In genomic region chr19:4868286-4868834, GRCh38 we compare ENCODE assay signal across 10 cellular contexts. TPM values are rescaled to one million over a fixed set of nuclear protein-coding genes. Genes with fewer than 3 reads are reported as not detected.
DNase-seq lines count a peak whose midpoint lies in the region; ATAC-seq, FAIRE-seq and TF ChIP-seq lines count a peak whose summit lies in the region.
"Had no signal": no experiment of that assay in that cellular context is flagged by ENCODE, and none has a peak within 500 bp of the region (broad histone marks: within the 10 kb centered on the region; RNA-seq: fewer than 3 reads in every experiment).

No MANE protein-coding gene starts in this region.

- peak overlapping the region; percentile 94 for H3K9ac ChIP-seq in HCT116 (ENCODE audit: low read length)
- no peak overlapping the region for H3K9ac ChIP-seq in astrocyte (ENCODE audit: low read length)

- CTCF ChIA-PET in HCT116 (lab: Charles Lee): interaction anchor here (1.0 to 8.1 kb wide), 2 partner anchors 44 to 163 kb away, joined by 4 to 32 read pairs; no protein-coding TSS in a partner anchor
- CTCF ChIA-PET in naive thymus-derived CD4-positive, alpha-beta T cell (lab: Charles Lee): interaction anchor here (0.6 to 2.4 kb wide), 7 partner anchors 41 to 996 kb away, joined by 3 to 10 read pairs (median 4); no protein-coding TSS in a partner anchor

- H3K36me3 ChIP-seq in HCT116 (ENCODE audit: control insufficient read depth in 1 of 2, insufficient read depth in 2 of 2, low read length in 2 of 2) (peaks cover 0 to 9% of the 10 kb centered on the region in 2 experiments; a peak in 2 of 4 replicates), astrocyte (ENCODE audit: insufficient read depth, low read length) (no peaks in the 10 kb centered on the region)
- H3K36me3 ChIP-seq in naive thymus-derived CD4-positive, alpha-beta T cell (ENCODE audit: control insufficient read depth in 2 of 3, insufficient read depth in 3 of 3, low read length in 3 of 3): no peaks in the 10 kb centered on the region

- POLR2A ChIA-PET in HCT116 (lab: Charles Lee): interaction anchor here (1.3 to 5.7 kb wide), 7 partner anchors 13 to 101 kb away, joined by 3 to 54 read pairs (median 5); partner anchors contain the start of gene KDM4B
- POLR2A ChIA-PET in naive thymus-derived CD4-positive, alpha-beta T cell (lab: Charles Lee): interaction anchor here (1.0 to 3.1 kb wide), 4 partner anchors 44 to 100 kb away, joined by 5 to 14 read pairs (median 6); partner anchors contain the start of gene KDM4B

- H3K9me3 Mint-ChIP-seq in astrocyte (ENCODE audit: unreplicated experiment): no peaks in the 10 kb centered on the region
- no peaks in the 10 kb centered on the region for H3K9me3 Mint-ChIP-seq in naive thymus-derived CD4-positive, alpha-beta T cell

- RAD21 ChIA-PET in HCT116 (lab: Charles Lee; ENCODE audit: low non-redundant PET in 1 of 2, low total read pairs in 2 of 2, uncharacterized antibody in 2 of 2, unreplicated experiment in 2 of 2): interaction anchor here (1.4 to 1.8 kb wide), 2 partner anchors 44 to 163 kb away, joined by 4 to 5 read pairs; no protein-coding TSS in a partner anchor

- no peaks in the 10 kb centered on the region for H3K27me3 ChIP-seq in HCT116 (ENCODE audit: insufficient read depth, low read length)
- no peaks in the 10 kb centered on the region for H3K27me3 ChIP-seq in astrocyte (ENCODE audit: insufficient read depth, low read length)
- no peaks in the 10 kb centered on the region for H3K27me3 ChIP-seq in naive thymus-derived CD4-positive, alpha-beta T cell (ENCODE audit: control insufficient read depth in 2 of 2, insufficient read depth in 2 of 2, low read length in 2 of 2)

- no peaks in the 10 kb centered on the region for H3K9me2 ChIP-seq in HCT116 (ENCODE audit: insufficient read depth)

- H3K79me2 ChIP-seq in HCT116 (ENCODE audit: insufficient read depth, low read length): peaks cover 40% of the 10 kb centered on the region
- peaks cover 40% of the 10 kb centered on the region for H3K79me2 ChIP-seq in astrocyte (ENCODE audit: insufficient read depth, low read length)

- H3K4me2 ChIP-seq in HCT116 (ENCODE audit: low read length): peak overlapping the region; percentile 85
- H3K4me2 ChIP-seq in astrocyte (ENCODE audit: low read length): peak overlapping the region; percentile 97

- H3K4me1 ChIP-seq in HCT116 (ENCODE audit: control insufficient read depth in 1 of 2, insufficient read depth in 2 of 2, low read length in 2 of 2) (peaks cover 49 to 79% of the 10 kb centered on the region in 2 experiments), astrocyte (ENCODE audit: insufficient read depth, low read length) (peaks cover 17% of the 10 kb centered on the region)
- H3K4me1 ChIP-seq in naive thymus-derived CD4-positive, alpha-beta T cell (ENCODE audit: control insufficient read depth in 2 of 2, insufficient read depth in 2 of 2, low read length in 2 of 2): peaks cover 4 to 6% of the 10 kb centered on the region in 2 donors

- H3K4me1 Mint-ChIP-seq in astrocyte (ENCODE audit: low read depth, unreplicated experiment): peaks cover 4% of the 10 kb centered on the region
- H3K4me1 Mint-ChIP-seq in naive thymus-derived CD4-positive, alpha-beta T cell: peaks cover 5 to 26% (median 11%) of the 10 kb centered on the region in 7 donors

- H3K9me3 ChIP-seq in HCT116 (ENCODE audit: control insufficient read depth in 1 of 2, insufficient read depth in 1 of 2, low read depth in 1 of 2, low read length in 2 of 2) (no peaks in the 10 kb centered on the region), astrocyte (ENCODE audit: insufficient read depth, low read depth, low read length) (no peaks in the 10 kb centered on the region)
- H3K9me3 ChIP-seq in naive thymus-derived CD4-positive, alpha-beta T cell (ENCODE audit: control insufficient read depth in 2 of 3, low read length in 3 of 3): no peaks in the 10 kb centered on the region

- no peak overlapping the region for H3K27ac Mint-ChIP-seq in astrocyte (ENCODE audit: unreplicated experiment)
- peak overlapping the region; percentile 25 to 86 (median 74) for H3K27ac Mint-ChIP-seq in naive thymus-derived CD4-positive, alpha-beta T cell

- no peak for TF ChIP-seq RAD21 in HCT116 (IDR thresholded peaks at IDR 0.05; ENCODE audit: low read depth)

- no peaks in the 10 kb centered on the region; the same call in 1 of the 2 replicates for H4K20me1 ChIP-seq in HCT116 (ENCODE audit: insufficient read depth)
- peaks cover 32% of the 10 kb centered on the region for H4K20me1 ChIP-seq in astrocyte (ENCODE audit: insufficient read depth, low read length)

- intact Hi-C loops in HCT116 (cut with micrococcal nuclease): no loop called here
- intact Hi-C loops in naive thymus-derived CD4-positive, alpha-beta T cell (cut with micrococcal nuclease): loop anchor here in 1 of 2 donors (5.0 kb wide), 1 partner anchor 146 kb away; the partner anchor contains the start of gene DPP9

- H3K4me3 ChIP-seq in HCT116 (replicated peaks in 1 of 2; ENCODE audit: low read depth in 1 of 2, low read length in 2 of 2) (peak overlapping the region; percentile 94 to 96), astrocyte (ENCODE audit: insufficient read depth, low read depth, low read length) (no peak overlapping the region)
- no peak overlapping the region for H3K4me3 ChIP-seq in naive thymus-derived CD4-positive, alpha-beta T cell (ENCODE audit: low read length)

- no peak for ATAC-seq in HCT116
- no peak for ATAC-seq in naive thymus-derived CD4-positive, alpha-beta T cell

- no peak for TF ChIP-seq POLR2A in HCT116 (IDR thresholded peaks at IDR 0.05; ENCODE audit: borderline replicate concordance, extremely low read depth, insufficient read depth, insufficient read length)

- BruUV-seq in HCT116 (replicated peaks; lab: Mats Ljungman, UMichigan): TSS peak; percentile 76

- peak overlapping the region; percentile 74 for H3K4me3 Mint-ChIP-seq in astrocyte (ENCODE audit: unreplicated experiment)
- H3K4me3 Mint-ChIP-seq in naive thymus-derived CD4-positive, alpha-beta T cell: peak overlapping the region; percentile 76 to 88 (median 83)

- DNase-seq in HCT116 (ENCODE audit: low read depth, low spot score) (no peak), astrocyte (ENCODE audit: low read depth) (no peak), NCI-H2227 treated with DMSO at 0.1 percent for 48 hours (lab: John Stamatoyannopoulos, UW) (no peak), mucosa of gallbladder (ENCODE audit: low spot score) (no peak), GM10266 (ENCODE audit: extremely low spot score) (no peak), DMS79 (lab: John Stamatoyannopoulos, UW) (no peak)
- DNase-seq in naive thymus-derived CD4-positive, alpha-beta T cell: no peak

- H3K36me3 Mint-ChIP-seq in astrocyte (ENCODE audit: low read depth, unreplicated experiment): peaks cover 7% of the 10 kb centered on the region
- no peaks in the 10 kb centered on the region for H3K36me3 Mint-ChIP-seq in naive thymus-derived CD4-positive, alpha-beta T cell

- H2AFZ ChIP-seq in HCT116 (ENCODE audit: low read depth, low read length, poor library complexity, severe bottlenecking) (no peak overlapping the region), astrocyte (ENCODE audit: low read depth, low read length) (no peak overlapping the region)

- no peaks in the 10 kb centered on the region for H3K27me3 Mint-ChIP-seq in astrocyte (ENCODE audit: low read depth, unreplicated experiment)
- H3K27me3 Mint-ChIP-seq in naive thymus-derived CD4-positive, alpha-beta T cell: no peaks in the 10 kb centered on the region

- TF ChIP-seq CTCF in 22Rv1 (IDR thresholded peaks at IDR 0.05) (no peak), HCT116 (IDR thresholded peaks at IDR 0.05 in 2 of 3, conservative IDR thresholded peaks at IDR 0.05 in 1 of 3; ENCODE audit: borderline replicate concordance in 1 of 3, insufficient read depth in 1 of 3, low read depth in 2 of 3, low read length in 2 of 3) (no peak), astrocyte (IDR thresholded peaks at IDR 0.05; ENCODE audit: insufficient read depth, low read depth, low read length) (no peak), GM10266 (IDR thresholded peaks at IDR 0.05; ENCODE audit: control insufficient read depth, insufficient read depth, low read depth, missing control alignments) (no peak)

- H3K27ac ChIP-seq in 22Rv1 (peak overlapping the region; percentile 55; the same call in 1 of the 2 replicates), HCT116 (ENCODE audit: low read depth, low read length) (peak overlapping the region; percentile 95), astrocyte (ENCODE audit: low read depth, low read length) (peak overlapping the region; percentile 87)
- no peak overlapping the region for H3K27ac ChIP-seq in naive thymus-derived CD4-positive, alpha-beta T cell (ENCODE audit: low read depth, low read length)

- FAIRE-seq in astrocyte (lab: Jason Lieb, UNC): no peak
- FAIRE-seq: bronchial epithelial cell, TTC549 had no signal

TF ChIP-seq in HCT116, 20 proteins besides CTCF, POLR2A, EP300 and RAD21:
- peak; percentile 13; the same call in 1 of the 2 replicates for TF ChIP-seq CBX3 (IDR thresholded peaks at IDR 0.05; ENCODE audit: low read depth)
- TF ChIP-seq EZH2 (IDR thresholded peaks at IDR 0.05): no peak

RNA-seq across cellular contexts. Expression of gene PLIN3, which starts 0.9 kb away (rescaled TPM):
- total RNA-seq in HCT116 (2021; ENCODE audit: unreplicated experiment): 207 TPM
- polyA plus RNA-seq in HCT116 (2012): 219 and 273 TPM in 2 replicates
- total RNA-seq in astrocyte: 148 and 157 TPM in 2 replicates
- 10 to 100 TPM; 12.8 to 38.2 (median 32.0) TPM for total RNA-seq in naive thymus-derived CD4-positive, alpha-beta T cell
- 10 to 100 TPM; 22.1 to 33.1 TPM for polyA plus RNA-seq in naive thymus-derived CD4-positive, alpha-beta T cell
- 60.2 TPM for total RNA-seq in mucosa of gallbladder

RNA-seq across cellular contexts. Expression of gene ARRDC5, which starts 34.3 kb away (rescaled TPM):
- total RNA-seq in HCT116 (2021; ENCODE audit: unreplicated experiment) (not detected), astrocyte (not detected in 2 replicates), mucosa of gallbladder (0.52 TPM)
- not detected in 2 replicates for polyA plus RNA-seq in HCT116 (2012)
- total RNA-seq in naive thymus-derived CD4-positive, alpha-beta T cell: 10 to 100 TPM in 3 of 5 experiments, 1 to 10 TPM in 2; 2.7 to 28.6 (median 13.6) TPM
- polyA plus RNA-seq in naive thymus-derived CD4-positive, alpha-beta T cell: 1 to 10 TPM; 3.3 to 4.3 TPM
- total RNA-seq: bronchial epithelial cell had no signal

RNA-seq across cellular contexts. Expression of gene TICAM1, which starts 36.8 kb away (rescaled TPM):
- 28.7 TPM for total RNA-seq in HCT116 (2021; ENCODE audit: unreplicated experiment)
- 30.0 and 33.1 TPM in 2 replicates for polyA plus RNA-seq in HCT116 (2012)
- total RNA-seq in astrocyte: 10.0 TPM in 2 replicates
- total RNA-seq in naive thymus-derived CD4-positive, alpha-beta T cell: 10 to 100 TPM; 12.5 to 28.4 (median 16.5) TPM
- 10 to 100 TPM in 1 of 2 donors, 1 to 10 TPM in 1; 3.8 to 14.3 TPM for polyA plus RNA-seq in naive thymus-derived CD4-positive, alpha-beta T cell
- total RNA-seq in mucosa of gallbladder: 26.8 TPM

RNA-seq across cellular contexts. Expression of gene UHRF1, which starts 40.9 kb away (rescaled TPM):
- 109 TPM for total RNA-seq in HCT116 (2021; ENCODE audit: unreplicated experiment)
- polyA plus RNA-seq in HCT116 (2012): 41.2 and 41.3 TPM in 2 replicates
- 11.8 and 16.2 TPM in 2 replicates for total RNA-seq in astrocyte
- 10 to 100 TPM in 1 of 5 experiments, 1 to 10 TPM in 1, under 1 TPM in 3; 0.08 to 94.0 (median 0.24) TPM for total RNA-seq in naive thymus-derived CD4-positive, alpha-beta T cell
- under 1 TPM; 0.06 to 0.07 TPM for polyA plus RNA-seq in naive thymus-derived CD4-positive, alpha-beta T cell
- total RNA-seq in mucosa of gallbladder: 4.5 TPM

Comparison
In these comparisons a context has a peak if more than half of its experiments do, and no peak if none do; other contexts are left out.
1. H3K4me3 ChIP-seq: peak in HCT116 (2 of 2); none in astrocyte (single experiment) and naive thymus-derived CD4-positive, alpha-beta T cell (single experiment).